ENCODE assay signal across 24 cellular contexts in the genomic region with DNA sequence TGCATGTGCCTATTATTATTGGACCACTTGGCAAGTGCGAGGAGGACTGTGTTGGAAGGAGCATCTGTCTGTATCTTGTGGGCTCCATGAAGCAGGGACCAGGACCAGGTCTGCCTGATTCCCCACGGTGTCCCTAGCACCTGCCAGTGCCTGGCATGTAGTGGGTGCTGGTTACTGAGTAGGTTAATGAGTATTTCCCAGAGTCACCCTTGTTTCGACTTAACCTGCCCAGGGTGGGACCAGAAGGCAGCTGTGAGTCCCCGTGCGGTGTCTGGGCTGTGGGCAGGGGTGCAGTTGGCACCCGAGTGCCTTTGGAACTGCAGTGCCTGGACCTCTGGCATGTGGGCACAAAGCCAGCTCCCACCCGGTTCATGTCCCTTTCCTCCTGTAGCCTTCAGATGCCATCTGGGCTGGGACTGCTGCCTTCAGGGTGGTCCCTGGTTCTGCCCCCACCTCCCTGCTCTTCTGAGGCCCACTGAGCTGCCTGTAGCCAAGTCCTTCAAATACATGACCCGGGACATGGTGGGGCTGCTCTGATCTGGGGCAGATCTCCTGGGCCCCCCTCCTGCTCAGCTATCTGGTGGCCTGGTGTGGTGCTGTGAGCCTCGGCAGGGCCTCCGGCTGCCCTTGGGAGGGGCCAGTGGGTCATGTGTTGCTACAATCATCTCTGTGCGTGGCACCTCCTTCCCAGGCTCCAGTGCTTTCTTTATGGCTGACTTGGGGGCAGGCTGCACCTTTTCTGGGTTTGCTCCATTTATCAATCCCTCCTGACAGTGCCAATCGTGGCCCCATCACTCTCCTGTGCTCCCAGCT. TPM values are rescaled to one million over a fixed set of nuclear protein-coding genes. Genes with fewer than 3 reads are reported as not detected.
A peak's percentile ranks its signal among the peaks of the same experiment; 100 is the strongest.
DNase-seq lines count a peak whose midpoint lies in the region; ATAC-seq and TF ChIP-seq lines count a peak whose summit lies in the region.
"Had no signal": no experiment of that assay in that cellular context is flagged by ENCODE, and none has a peak within 500 bp of the region (broad histone marks: within the 10 kb centered on the region; RNA-seq: fewer than 3 reads in every experiment).

No MANE protein-coding gene starts in this region.

- no peak overlapping the region for H3K27ac ChIP-seq in Panc1 (ENCODE audit: low read length)
- H3K27ac ChIP-seq: GM23248, HL-60, PC-9 had no signal

- H3K27me3 ChIP-seq in Panc1 (ENCODE audit: control insufficient read depth, insufficient read depth, low read length) = no peaks in the 10 kb centered on the region

- no peaks in the 10 kb centered on the region for H3K9me3 ChIP-seq in Panc1 (ENCODE audit: control insufficient read depth, insufficient read depth, low read depth, low read length)

- CTCF ChIA-PET in Panc1 (lab: Charles Lee) = no interaction called here

- H3K27me3 Mint-ChIP-seq in chondrocyte (ENCODE audit: low read depth) = peaks cover 21% of the 10 kb centered on the region

- no TSS peak for BruUV-seq in Panc1 (replicated peaks; lab: Mats Ljungman, UMichigan)

- H3K4me1 ChIP-seq in Panc1 (ENCODE audit: control insufficient read depth, insufficient read depth, low read length) = no peaks in the 10 kb centered on the region

- intact Hi-C loops in Panc1 (cut with micrococcal nuclease; ENCODE audit: unreplicated experiment) = no loop called here
- intact Hi-C loops in posterior vena cava (cut with DNase I) = no loop called here

- no peak overlapping the region for H3K27ac Mint-ChIP-seq in chondrocyte (ENCODE audit: unreplicated experiment)
- H3K27ac Mint-ChIP-seq: CD8-positive, alpha-beta T cell had no signal

- ATAC-seq in Panc1 (peak; percentile 44; the same call in 1 of the 2 replicates), GM18909 (IDR thresholded peaks at IDR 0.05; ENCODE audit: poor library complexity, unreplicated experiment) (no peak)
- ATAC-seq: CD8-positive, alpha-beta T cell had no signal

- H3K36me3 ChIP-seq in Panc1 (ENCODE audit: control insufficient read depth, insufficient read depth, low read length) = no peaks in the 10 kb centered on the region

- no peaks in the 10 kb centered on the region for H3K9me3 Mint-ChIP-seq in chondrocyte (ENCODE audit: low read depth)
- H3K9me3 Mint-ChIP-seq: CD8-positive, alpha-beta T cell had no signal

- in situ Hi-C loops in Panc1 (cut with HindIII; ENCODE audit: low pct_unique_long_range_greater_than_20kb, low sequenced_read_pairs) = no loop called here

- TF ChIP-seq CTCF in Panc1 (IDR thresholded peaks at IDR 0.05) (no peak), chondrocyte (IDR thresholded peaks at IDR 0.05) (no peak)

- H3K4me3 ChIP-seq in Panc1 (ENCODE audit: low read depth in 2 of 2, low read length in 2 of 2) = no peak overlapping the region
- H3K4me3 ChIP-seq: GM23248, PC-9 had no signal

- POLR2A ChIA-PET in Panc1 (lab: Charles Lee) = no interaction called here

- H3K36me3 Mint-ChIP-seq in chondrocyte (ENCODE audit: low read depth) = peaks cover 4% of the 10 kb centered on the region
- H3K36me3 Mint-ChIP-seq: CD8-positive, alpha-beta T cell had no signal

- no peak overlapping the region for H3K4me3 Mint-ChIP-seq in chondrocyte (ENCODE audit: unreplicated experiment)
- H3K4me3 Mint-ChIP-seq: CD8-positive, alpha-beta T cell had no signal

- H3K4me1 Mint-ChIP-seq in chondrocyte (ENCODE audit: low read depth) = peaks cover 26% of the 10 kb centered on the region

- DNase-seq in Panc1 (ENCODE audit: low read depth, low spot score) (no peak), chondrocyte (ENCODE audit: low spot score) (peak; percentile 67), posterior vena cava (ENCODE audit: low spot score) (peak; percentile 68), DMS53 treated with DMSO at 0.1 percent for 48 hours (lab: John Stamatoyannopoulos, UW; ENCODE audit: unreplicated experiment) (no peak), H4 (ENCODE audit: low spot score) (no peak), T-helper 2 cell (no peak)
- DNase-seq: C1 segment of cervical spinal cord; CD8-positive, alpha-beta T cell; DMS153; GM23248; HCEC 1CT; NCI-H1048; NCI-H1417; NCI-H1694; NCI-H2029 treated with DMSO at 0.1 percent for 48 hours; NCI-H446 treated with DMSO at 0.1 percent for 48 hours; NCI-H526; PC-9; RPMI8226; SHP77; SW 1271 had no signal

RNA-seq across cellular contexts. Expression of a gene that starts 53.0 kb away (rescaled TPM):
- 0.15 TPM for total RNA-seq in Panc1 (2021; ENCODE audit: unreplicated experiment)
- 0.58 TPM for polyA plus RNA-seq in Panc1 (2012; ENCODE audit: insufficient read length)
- total RNA-seq in chondrocyte = 9.4 to 21.7 TPM (median 10.9 TPM) in 3 replicates
- 10 to 100 TPM in 1 of 2 donors, 1 to 10 TPM in 1; 5.0 to 11.9 TPM for total RNA-seq in posterior vena cava
- total RNA-seq in H4 (2014; rRNA removed; shearing (Covaris generic)) = 0.02 and 0.08 TPM in 2 replicates
- total RNA-seq: CD8-positive, alpha-beta T cell; SK-MEL-5 had no signal

Comparison
In these comparisons a context has a peak if more than half of its experiments do, and no peak if none do; other contexts are left out.
1. DNase-seq: peak in chondrocyte (single experiment) and posterior vena cava (single experiment); none in Panc1 (single experiment), DMS53 treated with DMSO at 0.1 percent for 48 hours (single experiment), H4 (single experiment) and T-helper 2 cell (0 of 5).